10 cellular contexts compared by ENCODE assay signal in genomic region chr7:44754802-44755697, GRCh38. TPM values are rescaled to one million over a fixed set of nuclear protein-coding genes. Genes with fewer than 3 reads are reported as not detected.
DNase-seq lines count a peak whose midpoint lies in the region; ATAC-seq and TF ChIP-seq lines count a peak whose summit lies in the region.
"Had no signal": no experiment of that assay in that cellular context is flagged by ENCODE, and none has a peak within 500 bp of the region (broad histone marks: within the 10 kb centered on the region; RNA-seq: fewer than 3 reads in every experiment).

No MANE protein-coding gene starts in this region.

- H3K14ac ChIP-seq in trophoblast cell (ENCODE audit: low read length): no peak overlapping the region

- no peak overlapping the region for H2AFZ ChIP-seq in trophoblast cell (ENCODE audit: insufficient read depth, low read length, poor library complexity)

- peak overlapping the region; percentile 47 to 69 (median 60) for H3K27ac Mint-ChIP-seq in CD4-positive, CD25-positive, alpha-beta regulatory T cell

- peaks cover 10 to 56% (median 31%) of the 10 kb centered on the region in 4 donors for H3K4me1 Mint-ChIP-seq in CD4-positive, CD25-positive, alpha-beta regulatory T cell

- in situ Hi-C loops in GM13977 (cut with MboI; ENCODE audit: low pct_unique_long_range_greater_than_20kb, low sequenced_read_pairs, unreplicated experiment): no loop called here

- no peaks in the 10 kb centered on the region for H3K79me2 ChIP-seq in trophoblast cell (ENCODE audit: control insufficient read depth, insufficient read depth, low read length, poor library complexity)

- no CpG with 5 or more reads among the region's 11 CpGs for WGBS in trophoblast cell (ENCODE audit: extremely low coverage, insufficient coverage, insufficient read length)

- no peak overlapping the region for H4K12ac ChIP-seq in trophoblast cell (ENCODE audit: low read depth, low read length)

- peak overlapping the region in 2 of 4 donors; percentile 31 to 38 for H3K4me3 Mint-ChIP-seq in CD4-positive, CD25-positive, alpha-beta regulatory T cell

- H3K79me1 ChIP-seq in trophoblast cell (ENCODE audit: low read length): no peaks in the 10 kb centered on the region

- H3K9me3 Mint-ChIP-seq in CD4-positive, CD25-positive, alpha-beta regulatory T cell: no peaks in the 10 kb centered on the region

- no peak overlapping the region for H3K4me2 ChIP-seq in trophoblast cell (ENCODE audit: low read length)

- no peaks in the 10 kb centered on the region for H3K27me3 Mint-ChIP-seq in CD4-positive, CD25-positive, alpha-beta regulatory T cell

- no peak overlapping the region for H4K8ac ChIP-seq in trophoblast cell (ENCODE audit: low read depth, low read length)

- peak overlapping the region; percentile 34 for H3K18ac ChIP-seq in trophoblast cell (ENCODE audit: low read length)

- H3K9ac ChIP-seq in trophoblast cell (ENCODE audit: low read length): no peak overlapping the region

- H2AK5ac ChIP-seq in trophoblast cell (ENCODE audit: low read length): no peak overlapping the region

- H2BK12ac ChIP-seq in trophoblast cell (ENCODE audit: low read length): no peak overlapping the region

- no peak overlapping the region for H2BK120ac ChIP-seq in trophoblast cell (ENCODE audit: insufficient read depth, low read length, poor library complexity)

- no peak overlapping the region for H3K4me3 ChIP-seq in CD4-positive, CD25-positive, alpha-beta regulatory T cell (ENCODE audit: low read depth, low read length)
- H3K4me3 ChIP-seq in coronary artery (no peak overlapping the region), trophoblast cell (ENCODE audit: low read depth, low read length) (peak overlapping the region; percentile 13), BE2C (ENCODE audit: low read depth, low read length) (no peak overlapping the region)
- H3K4me3 ChIP-seq: SK-N-MC had no signal

- no peak overlapping the region for H3K4ac ChIP-seq in trophoblast cell (ENCODE audit: low read depth, low read length)

- H3K23ac ChIP-seq in trophoblast cell (ENCODE audit: low read length): no peak overlapping the region

- H4K91ac ChIP-seq in trophoblast cell (ENCODE audit: low read depth, low read length): no peak overlapping the region

- no peak overlapping the region for H2BK5ac ChIP-seq in trophoblast cell (ENCODE audit: low read depth, low read length, poor library complexity)

- H3K27me3 ChIP-seq in CD4-positive, CD25-positive, alpha-beta regulatory T cell (ENCODE audit: control insufficient read depth, insufficient read depth, low read length): no peaks in the 10 kb centered on the region
- no peaks in the 10 kb centered on the region for H3K27me3 ChIP-seq in trophoblast cell (ENCODE audit: insufficient read depth, low read length)
- no peaks in the 10 kb centered on the region for H3K27me3 ChIP-seq in BE2C

- no peak overlapping the region for H3K27ac ChIP-seq in CD4-positive, CD25-positive, alpha-beta regulatory T cell (ENCODE audit: insufficient read depth, low read length, poor library complexity, severe bottlenecking)
- H3K27ac ChIP-seq in coronary artery (peak overlapping the region; percentile 41 to 48), trophoblast cell (ENCODE audit: low read depth, low read length) (no peak overlapping the region)
- H3K27ac ChIP-seq: SK-N-MC had no signal

- peak in 1 of 3 donors; percentile 20 for DNase-seq in CD4-positive, CD25-positive, alpha-beta regulatory T cell
- DNase-seq in GM13977 (ENCODE audit: low spot score) (peak; percentile 20), coronary artery (ENCODE audit: low spot score) (no peak), trophoblast cell (no peak), BE2C (no peak), NCI-H128 (lab: John Stamatoyannopoulos, UW; ENCODE audit: unreplicated experiment) (no peak)
- no peak for DNase-seq in central memory CD4-positive, alpha-beta T cell
- DNase-seq: NCI-H526 treated with DMSO at 0.1 percent for 48 hours had no signal

- no peaks in the 10 kb centered on the region for H3K9me3 ChIP-seq in CD4-positive, CD25-positive, alpha-beta regulatory T cell (ENCODE audit: control insufficient read depth in 2 of 2, low read length in 2 of 2)
- H3K9me3 ChIP-seq in trophoblast cell (ENCODE audit: insufficient read depth, low read depth, low read length) (peaks cover 6% of the 10 kb centered on the region), BE2C (no peaks in the 10 kb centered on the region)

- no peak for ATAC-seq in CD4-positive, CD25-positive, alpha-beta regulatory T cell (ENCODE audit: low read depth in 2 of 2)
- ATAC-seq in GM21576 (IDR thresholded peaks at IDR 0.05; ENCODE audit: unreplicated experiment): no peak

- peaks cover 49% of the 10 kb centered on the region for H3K4me1 ChIP-seq in CD4-positive, CD25-positive, alpha-beta regulatory T cell (ENCODE audit: control insufficient read depth, insufficient read depth, low read length, poor library complexity, severe bottlenecking)
- H3K4me1 ChIP-seq in trophoblast cell (ENCODE audit: control insufficient read depth in 1 of 2, insufficient read depth in 2 of 2, low read length in 2 of 2): peaks cover 6 to 11% of the 10 kb centered on the region in 2 experiments
- peaks cover 9% of the 10 kb centered on the region; the same call in 1 of the 2 replicates for H3K4me1 ChIP-seq in BE2C

- H3K36me3 ChIP-seq in CD4-positive, CD25-positive, alpha-beta regulatory T cell (ENCODE audit: control insufficient read depth, insufficient read depth, low read length): peaks cover 28% of the 10 kb centered on the region
- H3K36me3 ChIP-seq in trophoblast cell (ENCODE audit: control insufficient read depth in 1 of 2, insufficient read depth in 2 of 2, low read length in 2 of 2): peaks cover 21 to 22% of the 10 kb centered on the region in 2 experiments
- peaks cover 7% of the 10 kb centered on the region; the same call in 1 of the 2 replicates for H3K36me3 ChIP-seq in BE2C

- no peaks in the 10 kb centered on the region for H3K36me3 Mint-ChIP-seq in CD4-positive, CD25-positive, alpha-beta regulatory T cell

- TF ChIP-seq CTCF in GM13977 (IDR thresholded peaks at IDR 0.05; ENCODE audit: extremely low read depth, insufficient read depth, missing control alignments): no peak
- no peak for TF ChIP-seq CTCF in coronary artery (IDR thresholded peaks at IDR 0.05)
- no peak for TF ChIP-seq CTCF in BE2C (IDR thresholded peaks at IDR 0.05; ENCODE audit: low read depth, low read length)

RNA-seq across cellular contexts. Expression of gene ZMIZ2, which starts 6.4 kb away (rescaled TPM):
- 110 TPM for total RNA-seq in CD4-positive, CD25-positive, alpha-beta regulatory T cell
- 1 to 10 TPM; 2.9 to 5.0 (median 4.4) TPM for polyA plus RNA-seq in CD4-positive, CD25-positive, alpha-beta regulatory T cell
- polyA plus RNA-seq in trophoblast cell (2013): 27.0 and 27.4 TPM in 2 replicates
- polyA plus RNA-seq in BE2C (2012; ENCODE audit: insufficient read depth, insufficient read length, low read depth): 117 TPM

RNA-seq across cellular contexts. Expression of gene PPIA, which starts 41.4 kb away (rescaled TPM):
- 670 TPM for total RNA-seq in CD4-positive, CD25-positive, alpha-beta regulatory T cell
- polyA plus RNA-seq in CD4-positive, CD25-positive, alpha-beta regulatory T cell: 1,000 to 10,000 TPM; 4,149 to 4,426 (median 4,258) TPM
- polyA plus RNA-seq in trophoblast cell (2013): 1,607 and 1,645 TPM in 2 replicates
- 1,732 TPM for polyA plus RNA-seq in BE2C (2012; ENCODE audit: insufficient read depth, insufficient read length, low read depth)

Comparison
In these comparisons a context has a peak if more than half of its experiments do, and no peak if none do; other contexts are left out.
1. H3K27ac ChIP-seq: peak in coronary artery (2 of 2); none in CD4-positive, CD25-positive, alpha-beta regulatory T cell (single experiment) and trophoblast cell (single experiment).